In the genomic region with DNA sequence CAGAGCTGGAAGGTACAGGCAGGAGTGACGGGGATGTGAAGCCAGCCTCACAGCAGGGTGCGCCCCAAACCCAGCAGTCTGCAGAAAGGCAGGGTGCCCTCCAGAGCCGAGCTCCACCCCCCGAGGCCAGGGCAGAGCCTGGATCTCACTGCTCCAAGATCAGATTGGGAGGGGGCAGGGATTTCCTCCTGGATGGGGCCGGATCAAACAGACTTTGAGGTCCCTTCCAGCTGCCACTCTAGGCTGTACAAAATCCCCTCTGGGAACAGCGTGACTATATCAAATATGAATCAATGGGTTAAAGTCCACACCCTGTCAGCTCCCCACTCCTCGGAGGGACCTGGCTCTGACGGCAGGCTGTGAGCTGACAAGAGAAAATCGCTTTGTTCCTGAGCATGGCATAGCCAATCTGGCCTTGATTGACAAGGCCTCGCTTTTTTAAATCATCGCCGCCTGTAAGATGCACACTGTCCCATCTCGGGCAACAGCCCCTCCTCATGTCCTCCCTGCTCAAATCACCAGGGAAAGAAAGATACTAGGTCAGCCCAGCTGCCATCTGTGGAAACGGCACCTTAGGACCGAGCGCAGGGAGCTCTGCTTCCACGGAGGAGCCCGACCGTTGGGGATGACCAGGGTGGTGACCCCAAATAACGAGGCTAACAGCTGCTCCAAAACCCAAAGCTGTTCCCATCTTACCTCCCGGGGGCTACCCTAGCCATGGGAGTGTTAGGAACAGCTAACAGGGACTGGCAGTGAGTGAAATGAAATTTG, we compare ENCODE assay signal across 2 cellular contexts.
TF ChIP-seq lines count a peak whose summit lies in the region.

No MANE protein-coding gene starts in this region.

TF ChIP-seq in A549, 52 proteins besides CTCF, POLR2A, EP300 and RAD21 (continued from another document):
- TF ChIP-seq MAX (IDR thresholded peaks at IDR 0.05) = no peak
- TF ChIP-seq PHF8 (IDR thresholded peaks at IDR 0.05; ENCODE audit: borderline replicate concordance, low read depth) = no peak

TF ChIP-seq in neural cell, 6 proteins besides CTCF, POLR2A, EP300 and RAD21:
- TF ChIP-seq REST (IDR thresholded peaks at IDR 0.05; ENCODE audit: borderline replicate concordance) (no peak), TAF1 (IDR thresholded peaks at IDR 0.05; ENCODE audit: low read depth) (no peak), EZH2 (IDR thresholded peaks at IDR 0.05; ENCODE audit: borderline replicate concordance, insufficient read depth, low read length, poor library complexity, severe bottlenecking) (no peak), POLR2AphosphoS5 (IDR thresholded peaks at IDR 0.05) (no peak), MXI1 (conservative IDR thresholded peaks at IDR 0.05; ENCODE audit: poor library complexity, severe bottlenecking) (no peak), SMC3 (conservative IDR thresholded peaks at IDR 0.05; ENCODE audit: poor library complexity) (no peak)
